Comparison of ENCODE assay signal across 1 cellular context in genomic region chr5:127030259-127031146, GRCh38.
A peak's percentile ranks its signal among the peaks of the same experiment; 100 is the strongest.
TF ChIP-seq lines count a peak whose summit lies in the region.

Gene MARCHF3, minus strand, starts transcription at chr5:127030558. Its CDS starts 112,387 bp downstream, at chr5:126918171.

TF ChIP-seq in HepG2, 621 proteins besides CTCF, POLR2A, EP300 and RAD21 (continued from another document and continues in another):
- 0 out of 2 replicates have a peak, but pooled peaks have one; percentile 49 for TF ChIP-seq ZNF34 (CRISPR knock-in tag; IDR thresholded peaks at IDR 0.05; ENCODE audit: borderline replicate concordance)
- peak; percentile 75 for TF ChIP-seq SALL1 (CRISPR knock-in tag; IDR thresholded peaks at IDR 0.05)
- no peak for TF ChIP-seq MTF1 (CRISPR knock-in tag; IDR thresholded peaks at IDR 0.05)
- no peak for TF ChIP-seq MAFK (conservative IDR thresholded peaks at IDR 0.05 in 1 of 2, IDR thresholded peaks at IDR 0.05 in 1 of 2; ENCODE audit: low read length in 2 of 2)
- no peak for TF ChIP-seq MIER2 (CRISPR knock-in tag; IDR thresholded peaks at IDR 0.05)
- TF ChIP-seq, protein P1, sequence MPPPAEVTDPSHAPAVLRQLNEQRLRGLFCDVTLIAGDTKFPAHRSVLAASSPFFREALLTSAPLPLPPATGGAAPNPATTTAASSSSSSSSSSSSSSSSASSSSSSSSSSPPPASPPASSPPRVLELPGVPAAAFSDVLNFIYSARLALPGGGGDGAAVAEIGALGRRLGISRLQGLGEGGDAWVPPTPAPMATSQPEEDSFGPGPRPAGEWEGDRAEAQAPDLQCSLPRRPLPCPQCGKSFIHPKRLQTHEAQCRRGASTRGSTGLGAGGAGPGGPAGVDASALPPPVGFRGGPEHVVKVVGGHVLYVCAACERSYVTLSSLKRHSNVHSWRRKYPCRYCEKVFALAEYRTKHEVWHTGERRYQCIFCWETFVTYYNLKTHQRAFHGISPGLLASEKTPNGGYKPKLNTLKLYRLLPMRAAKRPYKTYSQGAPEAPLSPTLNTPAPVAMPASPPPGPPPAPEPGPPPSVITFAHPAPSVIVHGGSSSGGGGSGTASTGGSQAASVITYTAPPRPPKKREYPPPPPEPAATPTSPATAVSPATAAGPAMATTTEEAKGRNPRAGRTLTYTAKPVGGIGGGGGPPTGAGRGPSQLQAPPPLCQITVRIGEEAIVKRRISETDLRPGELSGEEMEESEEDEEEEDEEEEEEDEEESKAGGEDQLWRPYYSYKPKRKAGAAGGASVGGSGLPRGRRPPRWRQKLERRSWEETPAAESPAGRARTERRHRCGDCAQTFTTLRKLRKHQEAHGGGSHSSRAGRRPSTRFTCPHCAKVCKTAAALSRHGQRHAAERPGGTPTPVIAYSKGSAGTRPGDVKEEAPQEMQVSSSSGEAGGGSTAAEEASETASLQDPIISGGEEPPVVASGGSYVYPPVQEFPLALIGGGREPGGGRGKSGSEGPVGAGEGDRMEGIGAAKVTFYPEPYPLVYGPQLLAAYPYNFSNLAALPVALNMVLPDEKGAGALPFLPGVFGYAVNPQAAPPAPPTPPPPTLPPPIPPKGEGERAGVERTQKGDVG (CRISPR knock-in tag; IDR thresholded peaks at IDR 0.05; ENCODE audit: borderline replicate concordance), result 0 out of 2 replicates have a peak, but pooled peaks have one; percentile 7
- TF ChIP-seq SCMH1 (CRISPR knock-in tag; IDR thresholded peaks at IDR 0.05; ENCODE audit: borderline replicate concordance), result no peak
- TF ChIP-seq ZNF180 (CRISPR knock-in tag; IDR thresholded peaks at IDR 0.05; ENCODE audit: borderline replicate concordance, low read depth), result no peak
- peak; percentile 85; the same call in 1 of the 2 replicates for TF ChIP-seq TSC22D2 (CRISPR knock-in tag; IDR thresholded peaks at IDR 0.05; ENCODE audit: borderline replicate concordance)
- TF ChIP-seq, protein P2, sequence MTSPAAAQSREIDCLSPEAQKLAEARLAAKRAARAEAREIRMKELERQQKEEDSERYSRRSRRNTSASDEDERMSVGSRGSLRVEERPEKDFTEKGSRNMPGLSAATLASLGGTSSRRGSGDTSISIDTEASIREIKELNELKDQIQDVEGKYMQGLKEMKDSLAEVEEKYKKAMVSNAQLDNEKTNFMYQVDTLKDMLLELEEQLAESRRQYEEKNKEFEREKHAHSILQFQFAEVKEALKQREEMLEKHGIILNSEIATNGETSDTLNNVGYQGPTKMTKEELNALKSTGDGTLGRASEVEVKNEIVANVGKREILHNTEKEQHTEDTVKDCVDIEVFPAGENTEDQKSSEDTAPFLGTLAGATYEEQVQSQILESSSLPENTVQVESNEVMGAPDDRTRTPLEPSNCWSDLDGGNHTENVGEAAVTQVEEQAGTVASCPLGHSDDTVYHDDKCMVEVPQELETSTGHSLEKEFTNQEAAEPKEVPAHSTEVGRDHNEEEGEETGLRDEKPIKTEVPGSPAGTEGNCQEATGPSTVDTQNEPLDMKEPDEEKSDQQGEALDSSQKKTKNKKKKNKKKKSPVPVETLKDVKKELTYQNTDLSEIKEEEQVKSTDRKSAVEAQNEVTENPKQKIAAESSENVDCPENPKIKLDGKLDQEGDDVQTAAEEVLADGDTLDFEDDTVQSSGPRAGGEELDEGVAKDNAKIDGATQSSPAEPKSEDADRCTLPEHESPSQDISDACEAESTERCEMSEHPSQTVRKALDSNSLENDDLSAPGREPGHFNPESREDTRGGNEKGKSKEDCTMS (CRISPR knock-in tag; conservative IDR thresholded peaks at IDR 0.05), result no peak
- no peak for TF ChIP-seq PRPF4 (IDR thresholded peaks at IDR 0.05; ENCODE audit: low read depth, low read length, poor library complexity, severe bottlenecking)
- TF ChIP-seq GTF2F1 (IDR thresholded peaks at IDR 0.05; ENCODE audit: low read length), result no peak
- TF ChIP-seq KLF12 (CRISPR knock-in tag; IDR thresholded peaks at IDR 0.05; ENCODE audit: borderline replicate concordance), result no peak; the same call in 1 of the 2 replicates
- peak; percentile 63 for TF ChIP-seq ELF3 (CRISPR knock-in tag; IDR thresholded peaks at IDR 0.05)
- no peak for TF ChIP-seq NFIC (IDR thresholded peaks at IDR 0.05; ENCODE audit: low read length)
- no peak for TF ChIP-seq RBM22 (optimal IDR thresholded peaks at IDR 0.05; ENCODE audit: low read length)
- TF ChIP-seq ZBTB7A (CRISPR knock-in tag; IDR thresholded peaks at IDR 0.05), result 0 out of 2 replicates have a peak, but pooled peaks have one; percentile 20
- no peak for TF ChIP-seq SP1 (IDR thresholded peaks at IDR 0.05)
- TF ChIP-seq SP1 (CRISPR knock-in tag; IDR thresholded peaks at IDR 0.05), result peak; percentile 95
- no peak for TF ChIP-seq SRSF1 (optimal IDR thresholded peaks at IDR 0.05; ENCODE audit: low read depth, low read length)
- peak; percentile 76 for TF ChIP-seq POGZ (CRISPR knock-in tag; IDR thresholded peaks at IDR 0.05)
- no peak for TF ChIP-seq SNRNP70 (IDR thresholded peaks at IDR 0.05; ENCODE audit: low read depth, low read length)
- no peak; the same call in 1 of the 2 replicates for TF ChIP-seq ZNF121 (CRISPR knock-in tag; IDR thresholded peaks at IDR 0.05)
- TF ChIP-seq CENPX (CRISPR knock-in tag; IDR thresholded peaks at IDR 0.05), result no peak
- TF ChIP-seq ZNF782 (CRISPR knock-in tag; IDR thresholded peaks at IDR 0.05; ENCODE audit: borderline replicate concordance), result peak; percentile 30
- TF ChIP-seq, protein P3, sequence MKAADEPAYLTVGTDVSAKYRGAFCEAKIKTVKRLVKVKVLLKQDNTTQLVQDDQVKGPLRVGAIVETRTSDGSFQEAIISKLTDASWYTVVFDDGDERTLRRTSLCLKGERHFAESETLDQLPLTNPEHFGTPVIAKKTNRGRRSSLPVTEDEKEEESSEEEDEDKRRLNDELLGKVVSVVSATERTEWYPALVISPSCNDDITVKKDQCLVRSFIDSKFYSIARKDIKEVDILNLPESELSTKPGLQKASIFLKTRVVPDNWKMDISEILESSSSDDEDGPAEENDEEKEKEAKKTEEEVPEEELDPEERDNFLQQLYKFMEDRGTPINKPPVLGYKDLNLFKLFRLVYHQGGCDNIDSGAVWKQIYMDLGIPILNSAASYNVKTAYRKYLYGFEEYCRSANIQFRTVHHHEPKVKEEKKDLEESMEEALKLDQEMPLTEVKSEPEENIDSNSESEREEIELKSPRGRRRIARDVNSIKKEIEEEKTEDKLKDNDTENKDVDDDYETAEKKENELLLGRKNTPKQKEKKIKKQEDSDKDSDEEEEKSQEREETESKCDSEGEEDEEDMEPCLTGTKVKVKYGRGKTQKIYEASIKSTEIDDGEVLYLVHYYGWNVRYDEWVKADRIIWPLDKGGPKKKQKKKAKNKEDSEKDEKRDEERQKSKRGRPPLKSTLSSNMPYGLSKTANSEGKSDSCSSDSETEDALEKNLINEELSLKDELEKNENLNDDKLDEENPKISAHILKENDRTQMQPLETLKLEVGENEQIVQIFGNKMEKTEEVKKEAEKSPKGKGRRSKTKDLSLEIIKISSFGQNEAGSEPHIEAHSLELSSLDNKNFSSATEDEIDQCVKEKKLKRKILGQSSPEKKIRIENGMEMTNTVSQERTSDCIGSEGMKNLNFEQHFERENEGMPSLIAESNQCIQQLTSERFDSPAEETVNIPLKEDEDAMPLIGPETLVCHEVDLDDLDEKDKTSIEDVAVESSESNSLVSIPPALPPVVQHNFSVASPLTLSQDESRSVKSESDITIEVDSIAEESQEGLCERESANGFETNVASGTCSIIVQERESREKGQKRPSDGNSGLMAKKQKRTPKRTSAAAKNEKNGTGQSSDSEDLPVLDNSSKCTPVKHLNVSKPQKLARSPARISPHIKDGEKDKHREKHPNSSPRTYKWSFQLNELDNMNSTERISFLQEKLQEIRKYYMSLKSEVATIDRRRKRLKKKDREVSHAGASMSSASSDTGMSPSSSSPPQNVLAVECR (CRISPR knock-in tag; IDR thresholded peaks at IDR 0.05; ENCODE audit: borderline replicate concordance), result peak; percentile 88
- no peak for TF ChIP-seq ADNP (CRISPR knock-in tag; IDR thresholded peaks at IDR 0.05)
- TF ChIP-seq ZNF749 (CRISPR knock-in tag; IDR thresholded peaks at IDR 0.05; ENCODE audit: borderline replicate concordance), result no peak
- no peak for TF ChIP-seq JUNB (CRISPR knock-in tag; IDR thresholded peaks at IDR 0.05; ENCODE audit: borderline replicate concordance)
- TF ChIP-seq, protein P4, sequence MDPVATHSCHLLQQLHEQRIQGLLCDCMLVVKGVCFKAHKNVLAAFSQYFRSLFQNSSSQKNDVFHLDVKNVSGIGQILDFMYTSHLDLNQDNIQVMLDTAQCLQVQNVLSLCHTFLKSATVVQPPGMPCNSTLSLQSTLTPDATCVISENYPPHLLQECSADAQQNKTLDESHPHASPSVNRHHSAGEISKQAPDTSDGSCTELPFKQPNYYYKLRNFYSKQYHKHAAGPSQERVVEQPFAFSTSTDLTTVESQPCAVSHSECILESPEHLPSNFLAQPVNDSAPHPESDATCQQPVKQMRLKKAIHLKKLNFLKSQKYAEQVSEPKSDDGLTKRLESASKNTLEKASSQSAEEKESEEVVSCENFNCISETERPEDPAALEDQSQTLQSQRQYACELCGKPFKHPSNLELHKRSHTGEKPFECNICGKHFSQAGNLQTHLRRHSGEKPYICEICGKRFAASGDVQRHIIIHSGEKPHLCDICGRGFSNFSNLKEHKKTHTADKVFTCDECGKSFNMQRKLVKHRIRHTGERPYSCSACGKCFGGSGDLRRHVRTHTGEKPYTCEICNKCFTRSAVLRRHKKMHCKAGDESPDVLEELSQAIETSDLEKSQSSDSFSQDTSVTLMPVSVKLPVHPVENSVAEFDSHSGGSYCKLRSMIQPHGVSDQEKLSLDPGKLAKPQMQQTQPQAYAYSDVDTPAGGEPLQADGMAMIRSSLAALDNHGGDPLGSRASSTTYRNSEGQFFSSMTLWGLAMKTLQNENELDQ (CRISPR knock-in tag; IDR thresholded peaks at IDR 0.05; ENCODE audit: borderline replicate concordance), result no peak
- TF ChIP-seq ZBTB21 (CRISPR knock-in tag; IDR thresholded peaks at IDR 0.05), result no peak
- TF ChIP-seq CEBPZ (IDR thresholded peaks at IDR 0.05; ENCODE audit: low read length), result no peak
- TF ChIP-seq NAIF1 (CRISPR knock-in tag; IDR thresholded peaks at IDR 0.05; ENCODE audit: borderline replicate concordance), result peak; percentile 87; the same call in 1 of the 2 replicates
- no peak for TF ChIP-seq HNRNPUL1 (IDR thresholded peaks at IDR 0.05; ENCODE audit: low read depth, low read length)
- TF ChIP-seq RFXAP (CRISPR knock-in tag; IDR thresholded peaks at IDR 0.05; ENCODE audit: borderline replicate concordance), result peak; percentile 37; the same call in 1 of the 2 replicates
- TF ChIP-seq, protein P5, sequence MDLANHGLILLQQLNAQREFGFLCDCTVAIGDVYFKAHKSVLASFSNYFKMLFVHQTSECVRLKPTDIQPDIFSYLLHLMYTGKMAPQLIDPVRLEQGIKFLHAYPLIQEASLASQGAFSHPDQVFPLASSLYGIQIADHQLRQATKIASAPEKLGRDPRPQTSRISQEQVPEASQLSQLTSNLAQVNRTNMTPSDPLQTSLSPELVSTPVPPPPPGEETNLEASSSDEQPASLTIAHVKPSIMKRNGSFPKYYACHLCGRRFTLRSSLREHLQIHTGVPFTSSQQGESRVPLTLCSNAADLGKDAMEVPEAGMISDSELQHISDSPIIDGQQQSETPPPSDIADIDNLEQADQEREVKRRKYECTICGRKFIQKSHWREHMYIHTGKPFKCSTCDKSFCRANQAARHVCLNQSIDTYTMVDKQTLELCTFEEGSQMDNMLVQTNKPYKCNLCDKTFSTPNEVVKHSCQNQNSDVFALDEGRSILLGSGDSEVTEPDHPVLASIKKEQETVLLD (CRISPR knock-in tag; IDR thresholded peaks at IDR 0.05; ENCODE audit: low read depth), result peak; percentile 32; the same call in 1 of the 2 replicates
- peak; percentile 62; the same call in 1 of the 2 replicates for TF ChIP-seq ZNF337 (CRISPR knock-in tag; IDR thresholded peaks at IDR 0.05; ENCODE audit: borderline replicate concordance, low read depth)
- peak; percentile 80 for TF ChIP-seq GABPB1 (CRISPR knock-in tag; IDR thresholded peaks at IDR 0.05)
- TF ChIP-seq, protein P6, sequence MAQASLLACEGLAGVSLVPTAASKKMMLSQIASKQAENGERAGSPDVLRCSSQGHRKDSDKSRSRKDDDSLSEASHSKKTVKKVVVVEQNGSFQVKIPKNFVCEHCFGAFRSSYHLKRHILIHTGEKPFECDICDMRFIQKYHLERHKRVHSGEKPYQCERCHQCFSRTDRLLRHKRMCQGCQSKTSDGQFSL (CRISPR knock-in tag; IDR thresholded peaks at IDR 0.05), result no peak; the same call in none of the 2 replicates
- TF ChIP-seq ETS1 (CRISPR knock-in tag; IDR thresholded peaks at IDR 0.05), result 0 out of 2 replicates have a peak, but pooled peaks have one; percentile 60
- TF ChIP-seq GTF3A (CRISPR knock-in tag; conservative IDR thresholded peaks at IDR 0.05), result peak; percentile 61
- no peak for TF ChIP-seq ZNF83 (CRISPR knock-in tag; IDR thresholded peaks at IDR 0.05; ENCODE audit: borderline replicate concordance)
- no peak; the same call in 1 of the 2 replicates for TF ChIP-seq ZNF333 (CRISPR knock-in tag; IDR thresholded peaks at IDR 0.05; ENCODE audit: borderline replicate concordance)
- TF ChIP-seq RELA (CRISPR knock-in tag; IDR thresholded peaks at IDR 0.05), result no peak; the same call in 1 of the 2 replicates
- TF ChIP-seq ONECUT2 (CRISPR knock-in tag; IDR thresholded peaks at IDR 0.05), result no peak
